Comparison of ENCODE assay signal across 1 cellular context in genomic region chr2:38376683-38377500, GRCh38.
TF ChIP-seq lines count a peak whose summit lies in the region.

ATL2 (minus strand) TSS chr2:38377273; CDS start chr2:38377260, 13 bp downstream.

TF ChIP-seq in K562, 482 proteins besides CTCF, POLR2A, EP300 and RAD21 (continued from another document and continues in another):
- peak; percentile 94 for TF ChIP-seq RBFOX2 (IDR thresholded peaks at IDR 0.05; ENCODE audit: low read depth, low read length)
- TF ChIP-seq PATZ1 (CRISPR knock-in tag; IDR thresholded peaks at IDR 0.05; ENCODE audit: borderline replicate concordance): no peak
- no peak for TF ChIP-seq ZNF778 (CRISPR knock-in tag; IDR thresholded peaks at IDR 0.05)
- TF ChIP-seq, protein P1, sequence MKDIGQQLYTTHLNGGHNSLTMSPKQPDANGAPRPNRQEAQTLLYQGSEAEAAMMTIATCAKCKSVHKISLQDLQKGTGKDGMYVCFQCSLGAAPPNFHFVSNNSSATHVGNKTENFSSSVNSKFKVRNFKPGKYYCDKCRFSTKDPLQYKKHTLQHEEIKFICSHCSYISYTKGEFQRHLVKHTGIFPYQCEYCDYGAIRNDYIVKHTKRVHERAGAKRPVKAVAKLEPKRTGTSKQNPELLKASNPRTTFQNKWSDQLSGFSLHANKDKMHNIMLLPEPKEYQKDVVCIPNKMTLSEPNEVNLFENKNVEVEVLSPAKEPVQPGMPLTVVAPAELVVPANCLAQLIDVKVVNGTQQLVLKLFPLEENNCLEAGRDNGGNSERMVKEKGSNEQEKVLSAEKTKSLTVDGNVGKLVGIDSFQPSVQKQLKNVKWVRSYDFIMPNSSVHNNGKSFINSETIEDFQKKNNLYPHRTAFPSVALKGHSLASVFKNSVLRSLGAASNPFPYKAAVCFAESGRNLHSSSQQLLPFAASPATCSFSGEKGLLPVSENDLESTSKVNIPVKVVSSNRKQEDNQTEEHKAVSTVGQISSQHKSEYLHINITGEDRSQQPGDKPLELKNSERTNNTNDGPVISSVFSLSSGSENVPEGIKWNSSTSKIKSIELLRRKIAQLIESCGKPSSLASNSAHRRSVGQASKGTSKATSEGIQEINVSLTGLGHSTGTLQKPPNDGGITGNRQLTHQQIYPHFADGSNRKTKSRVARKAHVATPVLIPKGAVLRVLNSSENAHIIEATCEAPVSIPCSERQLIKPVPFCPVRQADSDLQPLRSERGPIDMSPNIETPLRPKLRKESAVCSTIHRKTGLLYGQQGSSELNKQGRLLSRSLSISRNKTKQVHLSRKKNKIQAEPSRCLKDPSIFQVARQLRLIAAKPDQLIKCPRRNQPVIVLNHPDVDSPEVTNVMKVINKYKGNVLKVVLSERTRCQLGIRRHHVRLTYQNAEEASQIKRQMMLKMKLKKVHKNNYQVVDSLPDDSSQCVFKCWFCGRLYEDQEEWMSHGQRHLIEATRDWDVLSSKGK (CRISPR knock-in tag; IDR thresholded peaks at IDR 0.05): no peak
- no peak for TF ChIP-seq EWSR1 (IDR thresholded peaks at IDR 0.05; ENCODE audit: borderline replicate concordance, low read depth, partially characterized antibody)
- no peak for TF ChIP-seq RFX1 (IDR thresholded peaks at IDR 0.05)
- no peak for TF ChIP-seq KHSRP (IDR thresholded peaks at IDR 0.05)
- TF ChIP-seq PRDM10 (IDR thresholded peaks at IDR 0.05; ENCODE audit: partially characterized antibody): no peak
- peak; percentile 71 to 96; a peak in 3 of 4 replicates for TF ChIP-seq MLLT1 (IDR thresholded peaks at IDR 0.05)
- TF ChIP-seq, protein P2, sequence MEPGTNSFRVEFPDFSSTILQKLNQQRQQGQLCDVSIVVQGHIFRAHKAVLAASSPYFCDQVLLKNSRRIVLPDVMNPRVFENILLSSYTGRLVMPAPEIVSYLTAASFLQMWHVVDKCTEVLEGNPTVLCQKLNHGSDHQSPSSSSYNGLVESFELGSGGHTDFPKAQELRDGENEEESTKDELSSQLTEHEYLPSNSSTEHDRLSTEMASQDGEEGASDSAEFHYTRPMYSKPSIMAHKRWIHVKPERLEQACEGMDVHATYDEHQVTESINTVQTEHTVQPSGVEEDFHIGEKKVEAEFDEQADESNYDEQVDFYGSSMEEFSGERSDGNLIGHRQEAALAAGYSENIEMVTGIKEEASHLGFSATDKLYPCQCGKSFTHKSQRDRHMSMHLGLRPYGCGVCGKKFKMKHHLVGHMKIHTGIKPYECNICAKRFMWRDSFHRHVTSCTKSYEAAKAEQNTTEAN (CRISPR knock-in tag; IDR thresholded peaks at IDR 0.05): no peak
- TF ChIP-seq RBM17 (IDR thresholded peaks at IDR 0.05; ENCODE audit: borderline replicate concordance, low read depth, low read length): no peak
- no peak for TF ChIP-seq PRMT5 (CRISPR knock-in tag; IDR thresholded peaks at IDR 0.05)
- TF ChIP-seq HNRNPUL1 (IDR thresholded peaks at IDR 0.05; ENCODE audit: low read length): no peak
- TF ChIP-seq KAT2B (IDR thresholded peaks at IDR 0.05; ENCODE audit: low read depth, low read length): no peak
- TF ChIP-seq, protein P3, sequence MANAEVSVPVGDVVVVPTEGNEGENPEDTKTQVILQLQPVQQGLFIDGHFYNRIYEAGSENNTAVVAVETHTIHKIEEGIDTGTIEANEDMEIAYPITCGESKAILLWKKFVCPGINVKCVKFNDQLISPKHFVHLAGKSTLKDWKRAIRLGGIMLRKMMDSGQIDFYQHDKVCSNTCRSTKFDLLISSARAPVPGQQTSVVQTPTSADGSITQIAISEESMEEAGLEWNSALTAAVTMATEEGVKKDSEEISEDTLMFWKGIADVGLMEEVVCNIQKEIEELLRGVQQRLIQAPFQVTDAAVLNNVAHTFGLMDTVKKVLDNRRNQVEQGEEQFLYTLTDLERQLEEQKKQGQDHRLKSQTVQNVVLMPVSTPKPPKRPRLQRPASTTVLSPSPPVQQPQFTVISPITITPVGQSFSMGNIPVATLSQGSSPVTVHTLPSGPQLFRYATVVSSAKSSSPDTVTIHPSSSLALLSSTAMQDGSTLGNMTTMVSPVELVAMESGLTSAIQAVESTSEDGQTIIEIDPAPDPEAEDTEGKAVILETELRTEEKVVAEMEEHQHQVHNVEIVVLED (CRISPR knock-in tag; IDR thresholded peaks at IDR 0.05): peak; percentile 68; the same call in 1 of the 2 replicates
- TF ChIP-seq SP1 (CRISPR knock-in tag; IDR thresholded peaks at IDR 0.05): no peak; the same call in none of the 2 replicates
- TF ChIP-seq DDX20 (tag; IDR thresholded peaks at IDR 0.05; ENCODE audit: low read depth): no peak
- TF ChIP-seq ZFP30 (CRISPR knock-in tag; IDR thresholded peaks at IDR 0.05; ENCODE audit: borderline replicate concordance): no peak
- no peak for TF ChIP-seq RUNX1 (IDR thresholded peaks at IDR 0.05; ENCODE audit: low read depth)
- TF ChIP-seq TRIM28 (IDR thresholded peaks at IDR 0.05): no peak
- TF ChIP-seq, protein P4, sequence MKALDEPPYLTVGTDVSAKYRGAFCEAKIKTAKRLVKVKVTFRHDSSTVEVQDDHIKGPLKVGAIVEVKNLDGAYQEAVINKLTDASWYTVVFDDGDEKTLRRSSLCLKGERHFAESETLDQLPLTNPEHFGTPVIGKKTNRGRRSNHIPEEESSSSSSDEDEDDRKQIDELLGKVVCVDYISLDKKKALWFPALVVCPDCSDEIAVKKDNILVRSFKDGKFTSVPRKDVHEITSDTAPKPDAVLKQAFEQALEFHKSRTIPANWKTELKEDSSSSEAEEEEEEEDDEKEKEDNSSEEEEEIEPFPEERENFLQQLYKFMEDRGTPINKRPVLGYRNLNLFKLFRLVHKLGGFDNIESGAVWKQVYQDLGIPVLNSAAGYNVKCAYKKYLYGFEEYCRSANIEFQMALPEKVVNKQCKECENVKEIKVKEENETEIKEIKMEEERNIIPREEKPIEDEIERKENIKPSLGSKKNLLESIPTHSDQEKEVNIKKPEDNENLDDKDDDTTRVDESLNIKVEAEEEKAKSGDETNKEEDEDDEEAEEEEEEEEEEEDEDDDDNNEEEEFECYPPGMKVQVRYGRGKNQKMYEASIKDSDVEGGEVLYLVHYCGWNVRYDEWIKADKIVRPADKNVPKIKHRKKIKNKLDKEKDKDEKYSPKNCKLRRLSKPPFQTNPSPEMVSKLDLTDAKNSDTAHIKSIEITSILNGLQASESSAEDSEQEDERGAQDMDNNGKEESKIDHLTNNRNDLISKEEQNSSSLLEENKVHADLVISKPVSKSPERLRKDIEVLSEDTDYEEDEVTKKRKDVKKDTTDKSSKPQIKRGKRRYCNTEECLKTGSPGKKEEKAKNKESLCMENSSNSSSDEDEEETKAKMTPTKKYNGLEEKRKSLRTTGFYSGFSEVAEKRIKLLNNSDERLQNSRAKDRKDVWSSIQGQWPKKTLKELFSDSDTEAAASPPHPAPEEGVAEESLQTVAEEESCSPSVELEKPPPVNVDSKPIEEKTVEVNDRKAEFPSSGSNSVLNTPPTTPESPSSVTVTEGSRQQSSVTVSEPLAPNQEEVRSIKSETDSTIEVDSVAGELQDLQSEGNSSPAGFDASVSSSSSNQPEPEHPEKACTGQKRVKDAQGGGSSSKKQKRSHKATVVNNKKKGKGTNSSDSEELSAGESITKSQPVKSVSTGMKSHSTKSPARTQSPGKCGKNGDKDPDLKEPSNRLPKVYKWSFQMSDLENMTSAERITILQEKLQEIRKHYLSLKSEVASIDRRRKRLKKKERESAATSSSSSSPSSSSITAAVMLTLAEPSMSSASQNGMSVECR (CRISPR knock-in tag; IDR thresholded peaks at IDR 0.05): peak; percentile 82
- no peak for TF ChIP-seq ZC3H8 (IDR thresholded peaks at IDR 0.05)
- no peak for TF ChIP-seq KDM4B (IDR thresholded peaks at IDR 0.05; ENCODE audit: borderline replicate concordance in 2 of 2, low read depth in 1 of 2)
- TF ChIP-seq NCOA6 (IDR thresholded peaks at IDR 0.05): no peak
- TF ChIP-seq RBM25 (IDR thresholded peaks at IDR 0.05; ENCODE audit: low read depth, low read length, severe bottlenecking): no peak
- TF ChIP-seq CBFA2T2 (conservative IDR thresholded peaks at IDR 0.05): no peak
- no peak for TF ChIP-seq TCF7 (IDR thresholded peaks at IDR 0.05; ENCODE audit: borderline replicate concordance)
- no peak for TF ChIP-seq ZNF384 (IDR thresholded peaks at IDR 0.05; ENCODE audit: low read depth, low read length)
- TF ChIP-seq BHLHE40 (IDR thresholded peaks at IDR 0.05; ENCODE audit: low read length): no peak; the same call in none of the 2 replicates
- no peak for TF ChIP-seq HDAC6 (IDR thresholded peaks at IDR 0.05; ENCODE audit: low read depth, low read length)
- no peak for TF ChIP-seq ID3 (CRISPR knock-in tag; IDR thresholded peaks at IDR 0.05)
- no peak for TF ChIP-seq ID3 (tag; IDR thresholded peaks at IDR 0.05)
- peak; percentile 61 for TF ChIP-seq RBM22 (IDR thresholded peaks at IDR 0.05; ENCODE audit: low read depth, low read length, poor library complexity, severe bottlenecking)
- TF ChIP-seq, protein P5, sequence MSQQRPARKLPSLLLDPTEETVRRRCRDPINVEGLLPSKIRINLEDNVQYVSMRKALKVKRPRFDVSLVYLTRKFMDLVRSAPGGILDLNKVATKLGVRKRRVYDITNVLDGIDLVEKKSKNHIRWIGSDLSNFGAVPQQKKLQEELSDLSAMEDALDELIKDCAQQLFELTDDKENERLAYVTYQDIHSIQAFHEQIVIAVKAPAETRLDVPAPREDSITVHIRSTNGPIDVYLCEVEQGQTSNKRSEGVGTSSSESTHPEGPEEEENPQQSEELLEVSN (IDR thresholded peaks at IDR 0.05; ENCODE audit: borderline replicate concordance in 1 of 2, extremely low read depth in 1 of 2, insufficient read depth in 1 of 2, insufficient read length in 1 of 2, low read depth in 1 of 2, low read length in 1 of 2, poor library complexity in 1 of 2, severe bottlenecking in 1 of 2): peak in 1 of 2 experiments; percentile 89
- TF ChIP-seq ESRRB (CRISPR knock-in tag; IDR thresholded peaks at IDR 0.05; ENCODE audit: borderline replicate concordance): no peak
- TF ChIP-seq MAZ (CRISPR knock-in tag; conservative IDR thresholded peaks at IDR 0.05 in 1 of 2, IDR thresholded peaks at IDR 0.05 in 1 of 2): peak in 1 of 2 experiments; percentile 90
- TF ChIP-seq TEAD2 (tag; IDR thresholded peaks at IDR 0.05): no peak
- no peak for TF ChIP-seq HOMEZ (CRISPR knock-in tag; IDR thresholded peaks at IDR 0.05)
- TF ChIP-seq CXXC5 (CRISPR knock-in tag; IDR thresholded peaks at IDR 0.05): peak; percentile 88
- TF ChIP-seq DIDO1 (tag; IDR thresholded peaks at IDR 0.05; ENCODE audit: low read depth): no peak
